22 cellular contexts compared by ENCODE assay signal in genomic region chr10:27065084-27065483, GRCh38. TPM values are rescaled to one million over a fixed set of nuclear protein-coding genes. Genes with fewer than 3 reads are reported as not detected.
DNase-seq lines count a peak whose midpoint lies in the region; ATAC-seq, FAIRE-seq and TF ChIP-seq lines count a peak whose summit lies in the region.
"Had no signal": no experiment of that assay in that cellular context is flagged by ENCODE, and none has a peak within 500 bp of the region (broad histone marks: within the 10 kb centered on the region; RNA-seq: fewer than 3 reads in every experiment).

No MANE protein-coding gene starts in this region.

- dilution Hi-C loops in mammary epithelial cell (cut with HindIII; ENCODE audit: low sequenced_read_pairs): no loop called here

- POLR2A ChIA-PET in MCF 10A (lab: Yijun Ruan, JAX): no interaction called here

- H3K36me3 Mint-ChIP-seq in MCF 10A (ENCODE audit: insufficient read depth, unreplicated experiment): peaks cover 75% of the 10 kb centered on the region

- H3K4me3 ChIP-seq in mammary epithelial cell (replicated peaks in 1 of 3; ENCODE audit: insufficient read depth in 1 of 3, low read depth in 2 of 3, low read length in 3 of 3): no peak overlapping the region
- H3K4me3 ChIP-seq: GM23338 had no signal

- H3K9me3 Mint-ChIP-seq in MCF 10A (ENCODE audit: unreplicated experiment): no peaks in the 10 kb centered on the region
- H3K9me3 Mint-ChIP-seq: CD4-positive, alpha-beta T cell; GM23338 had no signal

- no peaks in the 10 kb centered on the region for H3K4me1 ChIP-seq in mammary epithelial cell (ENCODE audit: insufficient read depth, low read length)

- no peak overlapping the region for H3K9ac ChIP-seq in mammary epithelial cell (ENCODE audit: insufficient read depth, low read length)
- H3K9ac ChIP-seq: KMS-11 had no signal

- no peak overlapping the region for H3K4me2 ChIP-seq in mammary epithelial cell (ENCODE audit: insufficient read depth, low read depth, low read length)
- H3K4me2 ChIP-seq: GM23338, KMS-11 had no signal

- no peaks in the 10 kb centered on the region for H3K27me3 Mint-ChIP-seq in MCF 10A (ENCODE audit: insufficient read depth, unreplicated experiment)
- H3K27me3 Mint-ChIP-seq: CD4-positive, alpha-beta T cell had no signal

- no peak overlapping the region for H3K27ac ChIP-seq in mammary epithelial cell (ENCODE audit: insufficient read depth, low read depth, low read length)
- H3K27ac ChIP-seq in VCaP: peak overlapping the region; percentile 78
- H3K27ac ChIP-seq: C4-2B, HL-60, KMS-11 had no signal

- H3K79me2 ChIP-seq in mammary epithelial cell (ENCODE audit: insufficient read depth, low read length): no peaks in the 10 kb centered on the region

- BruUV-seq in MCF 10A (replicated peaks; lab: Mats Ljungman, UMichigan) (no TSS peak), mammary epithelial cell (replicated peaks; lab: Mats Ljungman, UMichigan) (no TSS peak)

- no peaks in the 10 kb centered on the region for H3K9me3 ChIP-seq in mammary epithelial cell (replicated peaks; ENCODE audit: insufficient read depth, low read length)
- H3K9me3 ChIP-seq: Caco-2 had no signal

- no peaks in the 10 kb centered on the region for H3K4me1 Mint-ChIP-seq in MCF 10A (ENCODE audit: insufficient read depth, unreplicated experiment)
- H3K4me1 Mint-ChIP-seq: GM23338 had no signal

- no peaks in the 10 kb centered on the region for H3K27me3 ChIP-seq in mammary epithelial cell (ENCODE audit: insufficient read depth, low read length)

- ATAC-seq in GM18907 (IDR thresholded peaks at IDR 0.05; ENCODE audit: unreplicated experiment): peak; percentile 53
- ATAC-seq: GM23338 had no signal

- peak overlapping the region; percentile 43 for H3K27ac Mint-ChIP-seq in MCF 10A (ENCODE audit: low read depth, unreplicated experiment)
- H3K27ac Mint-ChIP-seq: CD4-positive, alpha-beta T cell; GM23338 had no signal

- H3K4me3 Mint-ChIP-seq in MCF 10A (ENCODE audit: unreplicated experiment): no peak overlapping the region
- H3K4me3 Mint-ChIP-seq: CD4-positive, alpha-beta T cell; GM23338 had no signal

- H3K36me3 ChIP-seq in mammary epithelial cell (ENCODE audit: insufficient read depth, low read length): peaks cover 10% of the 10 kb centered on the region

- DNase-seq in MCF 10A (ENCODE audit: unreplicated experiment): no peak
- DNase-seq in mammary epithelial cell: no peak
- no peak for DNase-seq in DMS153 (lab: John Stamatoyannopoulos, UW)
- no peak for DNase-seq in NCI-H2029 treated with DMSO at 0.1 percent for 48 hours (lab: John Stamatoyannopoulos, UW)
- DNase-seq in RCC 7860 (ENCODE audit: low spot score): no peak
- DNase-seq: ACHN; AML-193; Caco-2; CD4-positive, alpha-beta T cell; DMS79; GF-D8; HCEC 1CT had no signal

- FAIRE-seq in RCC 7860 (lab: Jason Lieb, UNC): no peak
- FAIRE-seq: D721Med, GM12892, GM18507, H54 had no signal

- WGBS in mammary epithelial cell (ENCODE audit: low coverage, missing lambda C conversion rate): 78% methylated on average over 2 of the region's 2 CpGs

- CTCF ChIA-PET in MCF 10A (lab: Yijun Ruan, JAX): no interaction called here
- CTCF ChIA-PET in mammary epithelial cell (lab: Charles Lee; ENCODE audit: low non-redundant PET): no interaction called here

- TF ChIP-seq CTCF in MCF 10A (IDR thresholded peaks at IDR 0.05; ENCODE audit: unreplicated experiment): no peak
- TF ChIP-seq CTCF in mammary epithelial cell (conservative IDR thresholded peaks at IDR 0.05 in 1 of 2, IDR thresholded peaks at IDR 0.05 in 1 of 2; ENCODE audit: extremely low read depth in 1 of 2, insufficient read depth in 1 of 2, low read depth in 1 of 2, low read length in 2 of 2): no peak
- TF ChIP-seq CTCF in VCaP (conservative IDR thresholded peaks at IDR 0.05): no peak

- H2AFZ ChIP-seq in mammary epithelial cell (ENCODE audit: low read depth, low read length): no peak overlapping the region
- H2AFZ ChIP-seq: GM23338 had no signal

- intact Hi-C loops in MCF 10A (cut with micrococcal nuclease) (no loop called here), mammary epithelial cell (cut with micrococcal nuclease) (no loop called here)

- no peaks in the 10 kb centered on the region for H4K20me1 ChIP-seq in mammary epithelial cell (ENCODE audit: insufficient read depth, low read length)

- in situ Hi-C loops in mammary epithelial cell (cut with MboI; ENCODE audit: low sequenced_read_pairs in 2 of 2): no loop called here

RNA-seq across cellular contexts. Expression of gene ANKRD26, which starts 35.2 kb away (rescaled TPM):
- total RNA-seq in MCF 10A (2022) (6.5 and 7.3 TPM in 2 replicates), mammary epithelial cell (1 to 10 TPM; 7.0 to 8.1 TPM)
- polyA plus RNA-seq in mammary epithelial cell: 1.1 TPM
- polyA minus RNA-seq in mammary epithelial cell: 4.1 TPM
